Comparison of ENCODE assay signal across 8 cellular contexts in the genomic region with DNA sequence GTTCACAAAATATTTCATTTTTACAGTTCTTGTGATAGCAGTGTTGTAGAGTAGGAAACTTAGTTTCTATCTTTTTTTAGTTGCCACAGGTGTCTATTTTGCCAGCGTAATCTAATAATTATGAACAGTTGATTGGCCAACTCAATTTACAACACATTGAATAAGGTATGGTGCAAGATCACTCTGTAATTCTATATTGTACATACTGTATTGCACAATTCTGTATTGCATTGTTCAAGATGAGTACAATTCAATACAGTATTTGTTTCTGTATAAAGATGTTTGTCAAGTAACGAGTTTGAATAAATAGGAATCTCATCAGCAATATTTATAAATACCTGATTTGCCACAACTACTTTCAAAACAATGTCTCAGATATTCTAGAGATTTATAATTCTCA.
"Had no signal": no experiment of that assay in that cellular context is flagged by ENCODE, and none has a peak within 500 bp of the region (broad histone marks: within the 10 kb centered on the region; RNA-seq: fewer than 3 reads in every experiment).

No MANE protein-coding gene starts in this region.

- H3K4me2 ChIP-seq: GM23338 had no signal

- H3K4me3 ChIP-seq: GM23338, K562 had no signal

- DNase-seq: H9, HCEC 1CT, KG1 had no signal

- ATAC-seq: GM23338, K562 had no signal

- FAIRE-seq: H1, H54, HTR-8/SVneo, K562 had no signal

- H2AFZ ChIP-seq: GM23338 had no signal
